18 cellular contexts compared by ENCODE assay signal in genomic region chr4:12486995-12487394, GRCh38.
DNase-seq lines count a peak whose midpoint lies in the region; ATAC-seq and TF ChIP-seq lines count a peak whose summit lies in the region.
"Had no signal": no experiment of that assay in that cellular context is flagged by ENCODE, and none has a peak within 500 bp of the region (broad histone marks: within the 10 kb centered on the region; RNA-seq: fewer than 3 reads in every experiment).

No MANE protein-coding gene starts in this region.

- H3K9me3 ChIP-seq in right cardiac atrium (ENCODE audit: control insufficient read depth, low read length) (no peaks in the 10 kb centered on the region), testis (no peaks in the 10 kb centered on the region)
- H3K9me3 ChIP-seq: Caco-2 had no signal

- ATAC-seq in Right ventricle myocardium inferior (peak; percentile 60), Right ventricle myocardium superior (ENCODE audit: poor library complexity) (peak; percentile 64), right cardiac atrium (peak; percentile 59 to 65), GM21390 (IDR thresholded peaks at IDR 0.05; ENCODE audit: unreplicated experiment) (no peak)

- 47% methylated on average over 2 of the region's 2 CpGs for WGBS in right cardiac atrium
- WGBS in testis, 2 donors = 28 to 32% methylated on average over 2 of the region's 2 CpGs

- no peaks in the 10 kb centered on the region for H3K36me3 ChIP-seq in testis (ENCODE audit: low read depth, missing control alignments)

- intact Hi-C loops in Right ventricle myocardium inferior (cut with DNase I) (loop anchor here (5.0 kb wide), 5 partner anchors 75 to 315 kb away; no protein-coding TSS in a partner anchor), cardiac septum (cut with DNase I) (loop anchor here (5.0 kb wide), 1 partner anchor 315 kb away; no protein-coding TSS in a partner anchor), Right ventricle myocardium superior (cut with DNase I) (no loop called here), right cardiac atrium (cut with DNase I) (no loop called here), testis (cut with DNase I; ENCODE audit: low total_unique reads) (no loop called here)

- TF ChIP-seq POLR2A in testis (IDR thresholded peaks at IDR 0.05) = no peak

- H3K27ac ChIP-seq in right cardiac atrium (ENCODE audit: low read length) (peak overlapping the region; percentile 61), testis (no peak overlapping the region)

- no peak for TF ChIP-seq CTCF in testis (IDR thresholded peaks at IDR 0.05)

- H3K4me3 ChIP-seq in right cardiac atrium (ENCODE audit: low read length) (no peak overlapping the region), testis (no peak overlapping the region)

- DNase-seq in Right ventricle myocardium inferior (ENCODE audit: missing footprints) = peak; percentile 57
- no peak for DNase-seq in cardiac septum (ENCODE audit: low spot score)
- DNase-seq in Right ventricle myocardium superior = no peak
- DNase-seq in right cardiac atrium = peak; percentile 14 to 42 (median 16)
- DNase-seq in testis = peak; percentile 27
- no peak for DNase-seq in activated CD4-positive, alpha-beta T cell treated with anti-CD3 and anti-CD28 coated beads for 48 hours
- DNase-seq in stimulated activated CD4-positive, alpha-beta T cell treated with anti-CD3 and anti-CD28 coated beads, Interleukin-1b, Interleukin-23, amount 100 ng/mL, for 48 hours = no peak
- DNase-seq: Caco-2; CD4-positive, alpha-beta T cell; IMR-90; NCI-H1092 treated with DMSO at 0.1 percent for 48 hours; NCI-H146; NCI-H2081; NCI-H510A; NCI-H748 treated with DMSO at 0.1 percent for 48 hours; OCI-M1; SIG-M5 had no signal

- H3K4me1 ChIP-seq in right cardiac atrium (ENCODE audit: control insufficient read depth, insufficient read depth, low read length) (peaks cover 3% of the 10 kb centered on the region), testis (no peaks in the 10 kb centered on the region)
- H3K4me1 ChIP-seq: Caco-2 had no signal

- H3K27me3 ChIP-seq in right cardiac atrium (ENCODE audit: control insufficient read depth, insufficient read depth) = no peaks in the 10 kb centered on the region
- no peaks in the 10 kb centered on the region for H3K27me3 ChIP-seq in testis

Comparison
In these comparisons a context has a peak if more than half of its experiments do, and no peak if none do; other contexts are left out.
1. DNase-seq: peak in Right ventricle myocardium inferior (single experiment), right cardiac atrium (3 of 3) and testis (single experiment); none in cardiac septum (single experiment), Right ventricle myocardium superior (single experiment), activated CD4-positive, alpha-beta T cell treated with anti-CD3 and anti-CD28 coated beads for 48 hours (single experiment) and stimulated activated CD4-positive, alpha-beta T cell treated with anti-CD3 and anti-CD28 coated beads, Interleukin-1b, Interleukin-23, amount 100 ng/mL, for 48 hours (single experiment).
2. intact Hi-C loops: an anchor here in Right ventricle myocardium inferior (5.0 kb wide) and cardiac septum (5.0 kb wide); none called in Right ventricle myocardium superior, right cardiac atrium and testis.